In genomic region chr1:87826639-87827345, GRCh38 we compare ENCODE assay signal across 8 cellular contexts.
DNase-seq lines count a peak whose midpoint lies in the region; ATAC-seq and TF ChIP-seq lines count a peak whose summit lies in the region.

No MANE protein-coding gene starts in this region.

- no peak for TF ChIP-seq POLR2A in gastrocnemius medialis (IDR thresholded peaks at IDR 0.05)

- no peaks in the 10 kb centered on the region for H3K9me3 ChIP-seq in gastrocnemius medialis

- no peak overlapping the region for H3K27ac ChIP-seq in gastrocnemius medialis

- H3K4me3 ChIP-seq in gastrocnemius medialis: peak overlapping the region in 2 of 4 donors; percentile 9 to 21

- peak; percentile 66 for DNase-seq in NOMO-1 treated with dmso at 0.1 percent for 144 hours (lab: John Stamatoyannopoulos, UW; ENCODE audit: unreplicated experiment)
- peak; percentile 94 for DNase-seq in fibroblast of gingiva (ENCODE audit: low read depth)
- peak in 1 of 2 donors; percentile 37 for DNase-seq in gastrocnemius medialis
- no peak for DNase-seq in T-helper 9 cell
- DNase-seq in COLO668 (lab: John Stamatoyannopoulos, UW; ENCODE audit: unreplicated experiment): no peak
- no peak for DNase-seq in inferior parietal cortex (ENCODE audit: extremely low spot score)

- in situ Hi-C loops in gastrocnemius medialis (cut with MboI; ENCODE audit: low sequenced_read_pairs in 4 of 4): no loop called here

- peak; percentile 99 for ATAC-seq in GM18868 (IDR thresholded peaks at IDR 0.05; ENCODE audit: unreplicated experiment)
- ATAC-seq in HG02852 (IDR thresholded peaks at IDR 0.05; ENCODE audit: unreplicated experiment): peak; percentile 98
- ATAC-seq in gastrocnemius medialis: peak; percentile 39 to 45

- no peaks in the 10 kb centered on the region for H3K36me3 ChIP-seq in gastrocnemius medialis

- no peaks in the 10 kb centered on the region for H3K4me1 ChIP-seq in gastrocnemius medialis

- no peaks in the 10 kb centered on the region for H3K27me3 ChIP-seq in gastrocnemius medialis

- no peak for TF ChIP-seq CTCF in gastrocnemius medialis (IDR thresholded peaks at IDR 0.05 in 4 of 5, conservative IDR thresholded peaks at IDR 0.05 in 1 of 5)

- intact Hi-C loops in gastrocnemius medialis (cut with DNase I; ENCODE audit: low total_unique reads): no loop called here

Comparison
In these comparisons a context has a peak if more than half of its experiments do, and no peak if none do; other contexts are left out.
1. ATAC-seq: peak in every context shown above with its lines; median percentile 99 in GM18868; 98 in HG02852; 42 in gastrocnemius medialis.
2. DNase-seq: peak in NOMO-1 treated with dmso at 0.1 percent for 144 hours (single experiment) and fibroblast of gingiva (single experiment); none in T-helper 9 cell (single experiment), COLO668 (single experiment) and inferior parietal cortex (single experiment).